In genomic region chr5:171901764-171902163, GRCh38 we compare ENCODE assay signal across 29 cellular contexts.
"Had no signal": no experiment of that assay in that cellular context is flagged by ENCODE, and none has a peak within 500 bp of the region (broad histone marks: within the 10 kb centered on the region; RNA-seq: fewer than 3 reads in every experiment).

No MANE protein-coding gene starts in this region.

- DNase-seq: activated CD4-positive, alpha-beta memory T cell treated with anti-CD3 and anti-CD28 coated beads, Interleukin-2, amount 10 ng/mL, durations not matched to agents 7 days and 5 days; activated CD4-positive, alpha-beta T cell treated with anti-CD3 and anti-CD28 coated beads for 36 hours; activated CD4-positive, alpha-beta T cell treated with anti-CD3 and anti-CD28 coated beads, Interleukin-2, amount 10 ng/mL, durations not matched to agents 24 days and 14 days; activated CD4-positive, CD25-positive, alpha-beta regulatory T cell; activated CD4-positive, CD25-positive, alpha-beta regulatory T cell treated with anti-CD3 and anti-CD28 coated beads, Interleukin-2, amount 50 U/mL, for 72 hours; activated CD8-positive, alpha-beta memory T cell treated with anti-CD3 and anti-CD28 coated beads, Interleukin-2, amount 50 U/mL, for 48 hours; activated effector memory CD4-positive, alpha-beta T cell treated with Interleukin-2 at 50 U/mL for 16 hours; activated naive CD4-positive, alpha-beta T cell treated with anti-CD3 and anti-CD28 coated beads, Interleukin-2, amount 10 ng/mL, durations not matched to agents 7 days and 5 days; activated T-cell treated with anti-CD3 and anti-CD28 coated beads, Interleukin-2, amount 50 U/mL, for 4 hours; amniotic stem cell; anterior cingulate cortex; brain microvascular endothelial cell; dorsolateral prefrontal cortex; effector memory CD4-positive, alpha-beta T cell; erythroblast; foreskin keratinocyte; gastrocnemius medialis; glutamatergic neuron; heart left ventricle; hypothalamus; T-helper 2 cell had no signal

- ATAC-seq: activated CD4-positive, alpha-beta T cell treated with anti-CD3 and anti-CD28 coated beads for 36 hours; activated naive CD4-positive, alpha-beta T cell treated with anti-CD3 and anti-CD28 coated beads, Interleukin-2, amount 50 U/mL, for 72 hours; activated T-cell treated with anti-CD3 and anti-CD28 coated beads, Interleukin-2, amount 50 U/mL, for 4 hours; activated T-helper 17 cell treated with anti-CD3 and anti-CD28 coated beads, Interleukin-2, amount 50 U/mL, for 72 hours; foreskin keratinocyte; gastrocnemius medialis; heart left ventricle had no signal

- H3K4me3 Mint-ChIP-seq: activated CD4-positive, alpha-beta memory T cell treated with anti-CD3 and anti-CD28 coated beads, Interleukin-2, amount 10 ng/mL, durations not matched to agents 7 days and 5 days; activated CD4-positive, alpha-beta T cell treated with anti-CD3 and anti-CD28 coated beads for 36 hours; activated CD4-positive, alpha-beta T cell treated with anti-CD3 and anti-CD28 coated beads, Interleukin-2, amount 10 ng/mL, durations not matched to agents 24 days and 14 days; activated naive CD4-positive, alpha-beta T cell treated with anti-CD3 and anti-CD28 coated beads, Interleukin-2, amount 10 ng/mL, durations not matched to agents 7 days and 5 days; activated T-cell treated with anti-CD3 and anti-CD28 coated beads, Interleukin-2, amount 50 U/mL, for 4 hours; activated T-helper 17 cell treated with anti-CD3 and anti-CD28 coated beads, Interleukin-2, amount 50 U/mL, for 72 hours; central memory CD8-positive, alpha-beta T cell; dendritic cell treated with granulocyte-macrophage colony-stimulating factor and Interleukin-4, amounts not matched to agents 40 ng/mL and 50 ng/mL, for 4 days had no signal

- H3K27me3 ChIP-seq: brain microvascular endothelial cell, dorsolateral prefrontal cortex, esophagus muscularis mucosa, foreskin keratinocyte, gastrocnemius medialis, heart left ventricle had no signal

- FAIRE-seq: astrocyte, bronchial epithelial cell had no signal

- H3K36me3 ChIP-seq: brain microvascular endothelial cell had no signal

- H3K9me3 Mint-ChIP-seq: activated CD4-positive, alpha-beta memory T cell treated with anti-CD3 and anti-CD28 coated beads, Interleukin-2, amount 10 ng/mL, durations not matched to agents 7 days and 5 days; activated CD4-positive, alpha-beta T cell treated with anti-CD3 and anti-CD28 coated beads, Interleukin-2, amount 10 ng/mL, durations not matched to agents 24 days and 14 days; activated naive CD4-positive, alpha-beta T cell treated with anti-CD3 and anti-CD28 coated beads, Interleukin-2, amount 10 ng/mL, durations not matched to agents 7 days and 5 days; activated naive CD4-positive, alpha-beta T cell treated with anti-CD3 and anti-CD28 coated beads, Interleukin-2, amount 50 U/mL, for 72 hours; activated T-cell treated with anti-CD3 and anti-CD28 coated beads, Interleukin-2, amount 50 U/mL, for 4 hours; activated T-helper 17 cell treated with anti-CD3 and anti-CD28 coated beads, Interleukin-2, amount 50 U/mL, for 72 hours; central memory CD8-positive, alpha-beta T cell; dendritic cell treated with granulocyte-macrophage colony-stimulating factor and Interleukin-4, amounts not matched to agents 40 ng/mL and 50 ng/mL, for 4 days had no signal

- H3K9me3 ChIP-seq: esophagus muscularis mucosa, gastrocnemius medialis, heart left ventricle had no signal

- H3K27ac ChIP-seq: brain microvascular endothelial cell, coronary artery, dorsolateral prefrontal cortex, esophagus muscularis mucosa, foreskin keratinocyte, gastrocnemius medialis, heart left ventricle had no signal

- H3K27me3 Mint-ChIP-seq: activated CD4-positive, alpha-beta memory T cell treated with anti-CD3 and anti-CD28 coated beads, Interleukin-2, amount 10 ng/mL, durations not matched to agents 7 days and 5 days; activated CD4-positive, alpha-beta T cell treated with anti-CD3 and anti-CD28 coated beads for 36 hours; activated CD4-positive, alpha-beta T cell treated with anti-CD3 and anti-CD28 coated beads, Interleukin-2, amount 10 ng/mL, durations not matched to agents 24 days and 14 days; activated naive CD4-positive, alpha-beta T cell treated with anti-CD3 and anti-CD28 coated beads, Interleukin-2, amount 10 ng/mL, durations not matched to agents 7 days and 5 days; activated T-helper 17 cell treated with anti-CD3 and anti-CD28 coated beads, Interleukin-2, amount 50 U/mL, for 72 hours; central memory CD8-positive, alpha-beta T cell; dendritic cell treated with granulocyte-macrophage colony-stimulating factor and Interleukin-4, amounts not matched to agents 40 ng/mL and 50 ng/mL, for 4 days had no signal

- H3K4me1 ChIP-seq: foreskin keratinocyte, gastrocnemius medialis had no signal

- H3K4me3 ChIP-seq: coronary artery, dorsolateral prefrontal cortex, esophagus muscularis mucosa, gastrocnemius medialis, heart left ventricle had no signal

- H3K27ac Mint-ChIP-seq: activated CD4-positive, alpha-beta memory T cell treated with anti-CD3 and anti-CD28 coated beads, Interleukin-2, amount 10 ng/mL, durations not matched to agents 7 days and 5 days; activated CD4-positive, alpha-beta T cell treated with anti-CD3 and anti-CD28 coated beads for 36 hours; activated CD4-positive, alpha-beta T cell treated with anti-CD3 and anti-CD28 coated beads, Interleukin-2, amount 10 ng/mL, durations not matched to agents 24 days and 14 days; activated naive CD4-positive, alpha-beta T cell treated with anti-CD3 and anti-CD28 coated beads, Interleukin-2, amount 10 ng/mL, durations not matched to agents 7 days and 5 days; activated naive CD4-positive, alpha-beta T cell treated with anti-CD3 and anti-CD28 coated beads, Interleukin-2, amount 50 U/mL, for 72 hours; activated T-helper 17 cell treated with anti-CD3 and anti-CD28 coated beads, Interleukin-2, amount 50 U/mL, for 72 hours; dendritic cell treated with granulocyte-macrophage colony-stimulating factor and Interleukin-4, amounts not matched to agents 40 ng/mL and 50 ng/mL, for 4 days had no signal
